ENCODE assay signal across 8 cellular contexts in genomic region chr15:74937602-74938371, GRCh38. TPM values are rescaled to one million over a fixed set of nuclear protein-coding genes. Genes with fewer than 3 reads are reported as not detected.
DNase-seq lines count a peak whose midpoint lies in the region; ATAC-seq, FAIRE-seq and TF ChIP-seq lines count a peak whose summit lies in the region.

Gene COX5A, minus strand, starts transcription at chr15:74938073. Its CDS starts 59 bp downstream, at chr15:74938014.

- no peaks in the 10 kb centered on the region for H3K27me3 Mint-ChIP-seq in activated naive CD8-positive, alpha-beta T cell treated with anti-CD3 and anti-CD28 coated beads, Interleukin-2, amount 10 ng/mL, durations not matched to agents 7 days and 5 days

- H3K27ac ChIP-seq in SU-DHL-6 (ENCODE audit: low read depth, low read length) (peak within 1 kb of the TSS; percentile 79), pancreas (peak within 1 kb of the TSS; percentile 84 to 94 (median 92)), thyroid gland (peak within 1 kb of the TSS; percentile 92 to 96 (median 94))

- no peaks in the 10 kb centered on the region for H3K9me2 ChIP-seq in SU-DHL-6 (replicated peaks; ENCODE audit: insufficient read depth, low read length)

- peak within 1 kb of the TSS; percentile 89 for H3K4me2 ChIP-seq in SU-DHL-6 (ENCODE audit: low read depth, low read length, poor library complexity, severe bottlenecking)

- H3F3A ChIP-seq in SU-DHL-6 (ENCODE audit: insufficient read depth): peaks cover 10% of the 10 kb centered on the region; the same call in 1 of the 2 replicates

- H4K20me1 ChIP-seq in SU-DHL-6 (ENCODE audit: low read depth, low read length): no peaks in the 10 kb centered on the region; the same call in 1 of the 2 replicates

- no peaks in the 10 kb centered on the region for H3K27me3 ChIP-seq in SU-DHL-6 (ENCODE audit: low read length)
- H3K27me3 ChIP-seq in pancreas: no peaks in the 10 kb centered on the region
- no peaks in the 10 kb centered on the region for H3K27me3 ChIP-seq in thyroid gland

- peak within 1 kb of the TSS; percentile 92 for H3K4me3 ChIP-seq in GM12875 (ENCODE audit: low read depth, low read length)
- peak within 1 kb of the TSS; percentile 93 for H3K4me3 ChIP-seq in SU-DHL-6 (ENCODE audit: insufficient read depth, low read length, poor library complexity, severe bottlenecking)
- H3K4me3 ChIP-seq in pancreas: peak within 1 kb of the TSS; percentile 86 to 100 (median 92)
- H3K4me3 ChIP-seq in thyroid gland (replicated peaks in 1 of 3): peak within 1 kb of the TSS; percentile 82 to 99 (median 98)

- peaks cover 9% of the 10 kb centered on the region for H3K36me3 Mint-ChIP-seq in activated naive CD8-positive, alpha-beta T cell treated with anti-CD3 and anti-CD28 coated beads, Interleukin-2, amount 10 ng/mL, durations not matched to agents 7 days and 5 days

- H3K36me3 ChIP-seq in SU-DHL-6 (ENCODE audit: low read length) (no peaks in the 10 kb centered on the region), pancreas (no peaks in the 10 kb centered on the region), thyroid gland (no peaks in the 10 kb centered on the region)

- peak; percentile 91 for ATAC-seq in HG02759 (IDR thresholded peaks at IDR 0.05; ENCODE audit: unreplicated experiment)
- peak; percentile 95 for ATAC-seq in activated naive CD8-positive, alpha-beta T cell treated with anti-CD3 and anti-CD28 coated beads, Interleukin-2, amount 10 ng/mL, durations not matched to agents 7 days and 5 days (ENCODE audit: low read depth)
- peak; percentile 95 to 99 (median 98) for ATAC-seq in pancreas

- no peaks in the 10 kb centered on the region for H3K9me3 Mint-ChIP-seq in activated naive CD8-positive, alpha-beta T cell treated with anti-CD3 and anti-CD28 coated beads, Interleukin-2, amount 10 ng/mL, durations not matched to agents 7 days and 5 days

- H3K79me2 ChIP-seq in SU-DHL-6 (ENCODE audit: insufficient read depth, low read length): peaks cover 51% of the 10 kb centered on the region

- H3K9me3 ChIP-seq in SU-DHL-6 (ENCODE audit: insufficient read depth, low read length): no peaks in the 10 kb centered on the region
- H3K9me3 ChIP-seq in pancreas: no peaks in the 10 kb centered on the region
- H3K9me3 ChIP-seq in thyroid gland: no peaks in the 10 kb centered on the region

- WGBS in pancreas, 2 donors: 0% methylated on average over 83 to 84 of the region's 84 CpGs
- 0 to 1% methylated on average over 7 to 49 of the region's 84 CpGs for WGBS in thyroid gland, 2 donors

- TF ChIP-seq POLR2A in thyroid gland (IDR thresholded peaks at IDR 0.05): peak; percentile 69 to 94

- H3K9ac ChIP-seq in SU-DHL-6 (ENCODE audit: low read length): peak within 1 kb of the TSS; percentile 96

- intact Hi-C loops in head of caudate nucleus (cut with DNase I): no loop called here
- intact Hi-C loops in pancreas (cut with DNase I): no loop called here
- intact Hi-C loops in thyroid gland (cut with DNase I): no loop called here

- H2AFZ ChIP-seq in SU-DHL-6 (ENCODE audit: low read depth, low read length, severe bottlenecking): peak within 1 kb of the TSS; percentile 76

- TF ChIP-seq CTCF in GM12875 (IDR thresholded peaks at IDR 0.05; ENCODE audit: borderline replicate concordance, insufficient read depth, low read depth, low read length): no peak
- TF ChIP-seq CTCF in SU-DHL-6 (IDR thresholded peaks at IDR 0.05; ENCODE audit: insufficient read depth, low read length, poor library complexity, severe bottlenecking): no peak
- no peak for TF ChIP-seq CTCF in pancreas (IDR thresholded peaks at IDR 0.05)
- peak in 1 of 6 experiments; percentile 10 for TF ChIP-seq CTCF in thyroid gland (IDR thresholded peaks at IDR 0.05)

- peaks cover 21% of the 10 kb centered on the region for H3K4me1 Mint-ChIP-seq in activated naive CD8-positive, alpha-beta T cell treated with anti-CD3 and anti-CD28 coated beads, Interleukin-2, amount 10 ng/mL, durations not matched to agents 7 days and 5 days

- peak within 1 kb of the TSS; percentile 91 for H3K27ac Mint-ChIP-seq in activated naive CD8-positive, alpha-beta T cell treated with anti-CD3 and anti-CD28 coated beads, Interleukin-2, amount 10 ng/mL, durations not matched to agents 7 days and 5 days

- DNase-seq in NCI-H1105 treated with DMSO at 0.1 percent for 48 hours (lab: John Stamatoyannopoulos, UW): peak; percentile 87
- peak; percentile 95 for DNase-seq in activated naive CD8-positive, alpha-beta T cell treated with anti-CD3 and anti-CD28 coated beads, Interleukin-2, amount 10 ng/mL, durations not matched to agents 7 days and 5 days
- DNase-seq in head of caudate nucleus: peak; percentile 86 to 97 (median 94)
- DNase-seq in pancreas: peak; percentile 93 to 96 (median 93)
- peak; percentile 95 to 96 for DNase-seq in thyroid gland

- H3K4me1 ChIP-seq in pancreas: peaks cover 0 to 21% (median 14%) of the 10 kb centered on the region in 3 donors
- H3K4me1 ChIP-seq in thyroid gland: peaks cover 4 to 24% of the 10 kb centered on the region in 2 donors

- POLR2A ChIA-PET in activated naive CD8-positive, alpha-beta T cell treated with anti-CD3 and anti-CD28 coated beads, Interleukin-2, amount 10 ng/mL, durations not matched to agents 7 days and 5 days (lab: Charles Lee): interaction anchor here (0.6 to 2.2 kb wide), 14 partner anchors 30 to 322 kb away, joined by 3 to 12 read pairs (median 5); partner anchors contain the start of genes C15orf39, CLK3, FAM219B and PPCDC

- FAIRE-seq in pancreas (lab: Jason Lieb, UNC): no peak

- peak within 1 kb of the TSS; percentile 97 for H3K4me3 Mint-ChIP-seq in activated naive CD8-positive, alpha-beta T cell treated with anti-CD3 and anti-CD28 coated beads, Interleukin-2, amount 10 ng/mL, durations not matched to agents 7 days and 5 days

RNA-seq across cellular contexts. Expression of gene COX5A, which starts in this region (rescaled TPM):
- total RNA-seq in activated naive CD8-positive, alpha-beta T cell treated with anti-CD3 and anti-CD28 coated beads, Interleukin-2, amount 10 ng/mL, durations not matched to agents 7 days and 5 days: 100 to 1,000 TPM; 220 to 222 TPM
- 100 to 1,000 TPM in 2 of 6 donors, 10 to 100 TPM in 4; 76.4 to 127 (median 80.5) TPM for total RNA-seq in pancreas
- 100 to 1,000 TPM; 103 to 107 TPM for polyA plus RNA-seq in pancreas
- 100 to 1,000 TPM; 103 to 235 (median 166) TPM for total RNA-seq in thyroid gland

Comparison
In these comparisons a context has a peak if more than half of its experiments do, and no peak if none do; other contexts are left out.
1. Peak in every context shown above with its lines: DNase-seq, ATAC-seq, H3K4me3 ChIP-seq and H3K27ac ChIP-seq.